Comparison of ENCODE assay signal across 9 cellular contexts in the genomic region with DNA sequence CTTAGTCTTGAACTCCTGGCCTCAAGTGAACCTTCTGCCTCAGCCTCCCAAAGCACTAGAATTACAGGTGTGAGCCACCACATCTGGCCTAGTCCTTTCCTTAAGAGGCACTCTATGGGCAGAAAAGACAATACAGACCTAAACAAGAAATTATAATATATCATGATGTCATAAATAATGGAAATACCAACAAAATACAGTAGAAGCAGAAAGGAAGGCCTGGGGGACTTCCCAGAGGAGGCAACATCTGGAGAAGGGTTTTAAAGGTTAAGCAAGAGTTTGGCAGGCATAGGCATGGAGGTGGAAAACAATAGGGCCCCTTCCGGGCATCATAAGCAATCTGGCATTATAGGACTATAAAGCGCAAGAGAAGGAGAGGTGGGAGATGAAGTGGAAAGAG.
"Had no signal": no experiment of that assay in that cellular context is flagged by ENCODE, and none has a peak within 500 bp of the region (broad histone marks: within the 10 kb centered on the region; RNA-seq: fewer than 3 reads in every experiment).

No MANE protein-coding gene starts in this region.

- H3K4me3 Mint-ChIP-seq: GM23338, H9, HFFc6, IgD-negative memory B cell had no signal

- ATAC-seq: GM23338 had no signal

- H3K27ac ChIP-seq: HL-60 had no signal

- FAIRE-seq: H1, H54 had no signal

- H3K4me3 ChIP-seq: GM23338 had no signal

- H3K9me3 Mint-ChIP-seq: GM23338, H9, HFFc6, IgD-negative memory B cell had no signal

- H3K4me2 ChIP-seq: GM23338 had no signal

- DNase-seq: H9, HCEC 1CT, HFFc6, KG1 had no signal

- H2AFZ ChIP-seq: GM23338 had no signal

- H3K27ac Mint-ChIP-seq: GM23338, H9, HFFc6, IgD-negative memory B cell had no signal
